14 cellular contexts compared by ENCODE assay signal in the genomic region with DNA sequence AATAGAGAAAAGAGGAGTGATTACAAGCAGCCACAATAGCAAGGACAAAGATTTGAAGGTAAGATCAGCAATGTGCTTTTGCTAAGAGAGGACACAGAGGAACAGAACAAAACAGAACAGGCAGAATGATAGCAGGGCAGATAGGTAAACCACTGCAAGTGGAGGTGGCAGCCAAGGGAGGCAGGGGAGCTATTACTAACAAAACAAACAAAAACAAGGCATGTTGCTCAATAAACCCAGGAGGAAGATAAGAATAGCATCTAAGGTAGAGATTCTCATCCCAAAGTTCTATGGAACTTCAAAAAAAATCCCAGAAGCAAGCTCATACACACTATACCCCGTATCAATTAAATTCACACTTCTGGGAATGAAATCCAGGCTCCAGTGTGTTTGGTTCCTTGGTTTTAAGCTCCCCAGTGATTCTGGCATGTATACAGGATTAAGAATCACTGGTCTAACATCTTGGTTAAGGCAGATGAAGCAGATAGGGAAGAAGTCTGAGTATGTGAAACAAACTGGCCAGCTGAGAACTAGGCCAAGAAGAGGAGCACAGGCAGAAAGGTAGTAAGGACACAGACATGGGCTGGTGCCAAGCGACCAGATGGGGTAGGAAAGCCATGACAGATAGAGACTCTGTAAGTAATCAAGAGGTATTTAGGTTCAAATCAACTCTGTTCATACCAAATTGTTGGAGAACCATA.
"Had no signal": no experiment of that assay in that cellular context is flagged by ENCODE, and none has a peak within 500 bp of the region (broad histone marks: within the 10 kb centered on the region; RNA-seq: fewer than 3 reads in every experiment).

No MANE protein-coding gene starts in this region.

- H3K27ac ChIP-seq: epithelial cell of prostate, thoracic aorta had no signal

- H3K4me3 Mint-ChIP-seq: activated CD4-positive, alpha-beta memory T cell treated with anti-CD3 and anti-CD28 coated beads for 36 hours; activated naive CD8-positive, alpha-beta T cell treated with anti-CD3 and anti-CD28 coated beads, Interleukin-2, amount 10 ng/mL, durations not matched to agents 7 days and 5 days; activated T-cell treated with anti-CD3 and anti-CD28 coated beads, Interleukin-2, amount 50 U/mL, for 72 hours; immature natural killer cell; nephron; stimulated activated naive CD8-positive, alpha-beta T cell treated with anti-CD3 and anti-CD28 coated beads, Interleukin-15, Interleukin-2, amounts not matched to agents 100 ng/mL and 50 ng/mL, for 24 hours had no signal

- H3K27ac Mint-ChIP-seq: activated CD4-positive, alpha-beta memory T cell treated with anti-CD3 and anti-CD28 coated beads for 36 hours; activated naive CD8-positive, alpha-beta T cell treated with anti-CD3 and anti-CD28 coated beads, Interleukin-2, amount 10 ng/mL, durations not matched to agents 7 days and 5 days; activated T-cell treated with anti-CD3 and anti-CD28 coated beads, Interleukin-2, amount 50 U/mL, for 72 hours; immature natural killer cell; stimulated activated naive CD8-positive, alpha-beta T cell treated with anti-CD3 and anti-CD28 coated beads, Interleukin-15, Interleukin-2, amounts not matched to agents 100 ng/mL and 50 ng/mL, for 24 hours had no signal

- H3K36me3 Mint-ChIP-seq: activated CD4-positive, alpha-beta memory T cell treated with anti-CD3 and anti-CD28 coated beads for 36 hours; activated naive CD8-positive, alpha-beta T cell treated with anti-CD3 and anti-CD28 coated beads, Interleukin-2, amount 10 ng/mL, durations not matched to agents 7 days and 5 days had no signal

- H3K36me3 ChIP-seq: thoracic aorta had no signal

- H3K9me3 ChIP-seq: thoracic aorta had no signal

- H3K4me3 ChIP-seq: thoracic aorta had no signal

- DNase-seq: activated CD4-positive, alpha-beta memory T cell treated with anti-CD3 and anti-CD28 coated beads for 36 hours; activated CD8-positive, alpha-beta memory T cell treated with anti-CD3 and anti-CD28 coated beads, Interleukin-2, amount 50 U/mL, for 4 hours; activated gamma-delta T cell treated with Interleukin-2 at 50 U/mL for 16 hours; activated naive CD8-positive, alpha-beta T cell treated with anti-CD3 and anti-CD28 coated beads, Interleukin-2, amount 10 ng/mL, durations not matched to agents 7 days and 5 days; activated T-cell treated with anti-CD3 and anti-CD28 coated beads, Interleukin-2, amount 50 U/mL, for 72 hours; cortex of kidney; effector CD8-positive, alpha-beta T cell; immature natural killer cell; stimulated activated CD4-positive, alpha-beta T cell treated with anti-CD3 and anti-CD28 coated beads, Interleukin-2, amount 100 ng/mL, for 48 hours had no signal

- ATAC-seq: activated CD4-positive, CD25-positive, alpha-beta regulatory T cell treated with anti-CD3 and anti-CD28 coated beads, Interleukin-2, amount 50 U/mL, for 24 hours; activated T-cell treated with anti-CD3 and anti-CD28 coated beads, Interleukin-2, amount 50 U/mL, for 72 hours had no signal
